In genomic region chr3:69084326-69084667, GRCh38 we compare ENCODE assay signal across 8 cellular contexts. TPM values are rescaled to one million over a fixed set of nuclear protein-coding genes. Genes with fewer than 3 reads are reported as not detected.
A peak's percentile ranks its signal among the peaks of the same experiment; 100 is the strongest.
DNase-seq lines count a peak whose midpoint lies in the region; ATAC-seq and TF ChIP-seq lines count a peak whose summit lies in the region.

No MANE protein-coding gene starts in this region.

- DNase-seq in A172 (ENCODE audit: low spot score), result peak; percentile 64
- DNase-seq in SK-N-MC (ENCODE audit: low read depth, low spot score), result no peak
- DNase-seq in esophagus muscularis mucosa (ENCODE audit: extremely low spot score), result no peak
- no peak for DNase-seq in neural progenitor cell (ENCODE audit: low spot score)
- DNase-seq in effector CD8-positive, alpha-beta T cell (lab: John Stamatoyannopoulos, UW), result no peak
- no peak for DNase-seq in DMS79 (lab: John Stamatoyannopoulos, UW)
- DNase-seq in putamen (ENCODE audit: low spot score), result no peak

- H3F3A ChIP-seq in neural progenitor cell (ENCODE audit: low read depth), result peaks cover 6% of the 10 kb centered on the region

- TF ChIP-seq EP300 in esophagus muscularis mucosa (IDR thresholded peaks at IDR 0.05), result no peak

- H2AFZ ChIP-seq in neural progenitor cell (replicated peaks), result peak overlapping the region; percentile 89

- H3K27me3 ChIP-seq in esophagus muscularis mucosa (no peaks in the 10 kb centered on the region), neural progenitor cell (no peaks in the 10 kb centered on the region)

- H3K27me3 Mint-ChIP-seq in neural progenitor cell (ENCODE audit: insufficient read depth, low read depth), result peaks cover 4% of the 10 kb centered on the region

- ATAC-seq in GM18870 (IDR thresholded peaks at IDR 0.05; ENCODE audit: unreplicated experiment), result peak; percentile 2

- H3K36me3 ChIP-seq in SK-N-MC (ENCODE audit: insufficient read depth, low read length), result no peaks in the 10 kb centered on the region
- no peaks in the 10 kb centered on the region for H3K36me3 ChIP-seq in esophagus muscularis mucosa
- no peaks in the 10 kb centered on the region for H3K36me3 ChIP-seq in neural progenitor cell

- H3K27ac ChIP-seq in SK-N-MC, result no peak overlapping the region; the same call in 1 of the 2 replicates
- H3K27ac ChIP-seq in esophagus muscularis mucosa (replicated peaks in 1 of 4), result peak overlapping the region; percentile 90 to 95 (median 93)
- H3K27ac ChIP-seq in neural progenitor cell, result no peak overlapping the region

- TF ChIP-seq CTCF in esophagus muscularis mucosa (IDR thresholded peaks at IDR 0.05), result no peak
- TF ChIP-seq CTCF in neural progenitor cell (IDR thresholded peaks at IDR 0.05), result no peak

- H3K4me3 ChIP-seq in SK-N-MC (peak overlapping the region; percentile 81), esophagus muscularis mucosa (peak overlapping the region; percentile 77 to 93 (median 86)), neural progenitor cell (peak overlapping the region; percentile 84)

- H3K79me2 ChIP-seq in neural progenitor cell (ENCODE audit: low read depth), result peaks cover 28% of the 10 kb centered on the region

- no peaks in the 10 kb centered on the region for H3K36me3 Mint-ChIP-seq in neural progenitor cell

- H3K4me1 ChIP-seq in esophagus muscularis mucosa, result peaks cover 65 to 78% (median 71%) of the 10 kb centered on the region in 4 donors
- H3K4me1 ChIP-seq in neural progenitor cell, result peaks cover 18% of the 10 kb centered on the region

- H3K9me3 ChIP-seq in SK-N-MC (ENCODE audit: low read depth, low read length), result no peaks in the 10 kb centered on the region
- H3K9me3 ChIP-seq in esophagus muscularis mucosa, result no peaks in the 10 kb centered on the region
- no peaks in the 10 kb centered on the region for H3K9me3 ChIP-seq in neural progenitor cell (ENCODE audit: low read depth)

- intact Hi-C loops in esophagus muscularis mucosa (cut with DNase I), result no loop called here

- WGBS in esophagus muscularis mucosa, result 0% methylated on average over 2 of the region's 2 CpGs

- H3K4me3 Mint-ChIP-seq in neural progenitor cell, result peak overlapping the region; percentile 94

- TF ChIP-seq POLR2A in esophagus muscularis mucosa (IDR thresholded peaks at IDR 0.05; ENCODE audit: low read depth), result no peak

- H3K4me1 Mint-ChIP-seq in neural progenitor cell, result peaks cover 59% of the 10 kb centered on the region

- H4K20me1 ChIP-seq in neural progenitor cell (ENCODE audit: low read depth), result no peaks in the 10 kb centered on the region

- H3K9ac ChIP-seq in SK-N-MC (ENCODE audit: insufficient read length) (no peak overlapping the region), neural progenitor cell (no peak overlapping the region)

- no peaks in the 10 kb centered on the region for H3K9me3 Mint-ChIP-seq in neural progenitor cell

- peak overlapping the region; percentile 77 for H3K27ac Mint-ChIP-seq in neural progenitor cell

- H3K4me2 ChIP-seq in neural progenitor cell, result peak overlapping the region; percentile 70

RNA-seq across cellular contexts. Expression of gene ARL6IP5, which starts 0.4 kb away (rescaled TPM):
- 99.7 and 109 TPM in 2 replicates for total RNA-seq in A172 (2014; rRNA removed; shearing (Covaris generic))
- total RNA-seq in esophagus muscularis mucosa (100 to 1,000 TPM; 100 to 142 (median 110) TPM), neural progenitor cell (ENCODE audit: low replicate concordance) (50.5 and 72.4 TPM in 2 replicates)

RNA-seq across cellular contexts. Expression of gene UBA3, which starts 4.1 kb away (rescaled TPM):
- total RNA-seq in A172 (2014; rRNA removed; shearing (Covaris generic)), result 75.4 and 83.1 TPM in 2 replicates
- total RNA-seq in esophagus muscularis mucosa, result 10 to 100 TPM; 39.5 to 72.3 (median 46.1) TPM
- 102 and 144 TPM in 2 replicates for total RNA-seq in neural progenitor cell (ENCODE audit: low replicate concordance)

RNA-seq across cellular contexts. Expression of gene TMF1, which starts 32.2 kb away (rescaled TPM):
- total RNA-seq in A172 (2014; rRNA removed; shearing (Covaris generic)), result 20.3 and 24.4 TPM in 2 replicates
- total RNA-seq in esophagus muscularis mucosa (10 to 100 TPM; 23.0 to 35.8 (median 33.9) TPM), neural progenitor cell (ENCODE audit: low replicate concordance) (14.6 and 24.4 TPM in 2 replicates)

RNA-seq across cellular contexts. Expression of gene LMOD3, which starts 38.1 kb away (rescaled TPM):
- not detected in 2 replicates for total RNA-seq in A172 (2014; rRNA removed; shearing (Covaris generic))
- 1 to 10 TPM in 2 of 4 donors, under 1 TPM in 2; 0.50 to 2.9 (median 1.3) TPM for total RNA-seq in esophagus muscularis mucosa
- total RNA-seq in neural progenitor cell (ENCODE audit: low replicate concordance), result not detected in 2 replicates

Comparison
In these comparisons a context has a peak if more than half of its experiments do, and no peak if none do; other contexts are left out.
1. H3K27ac ChIP-seq: peak in esophagus muscularis mucosa (4 of 4); none in SK-N-MC (single experiment) and neural progenitor cell (single experiment).
2. Peak in every context shown above with its lines, with median percentiles within 50 percentile points of each other: H3K4me3 ChIP-seq.